In the genomic region with DNA sequence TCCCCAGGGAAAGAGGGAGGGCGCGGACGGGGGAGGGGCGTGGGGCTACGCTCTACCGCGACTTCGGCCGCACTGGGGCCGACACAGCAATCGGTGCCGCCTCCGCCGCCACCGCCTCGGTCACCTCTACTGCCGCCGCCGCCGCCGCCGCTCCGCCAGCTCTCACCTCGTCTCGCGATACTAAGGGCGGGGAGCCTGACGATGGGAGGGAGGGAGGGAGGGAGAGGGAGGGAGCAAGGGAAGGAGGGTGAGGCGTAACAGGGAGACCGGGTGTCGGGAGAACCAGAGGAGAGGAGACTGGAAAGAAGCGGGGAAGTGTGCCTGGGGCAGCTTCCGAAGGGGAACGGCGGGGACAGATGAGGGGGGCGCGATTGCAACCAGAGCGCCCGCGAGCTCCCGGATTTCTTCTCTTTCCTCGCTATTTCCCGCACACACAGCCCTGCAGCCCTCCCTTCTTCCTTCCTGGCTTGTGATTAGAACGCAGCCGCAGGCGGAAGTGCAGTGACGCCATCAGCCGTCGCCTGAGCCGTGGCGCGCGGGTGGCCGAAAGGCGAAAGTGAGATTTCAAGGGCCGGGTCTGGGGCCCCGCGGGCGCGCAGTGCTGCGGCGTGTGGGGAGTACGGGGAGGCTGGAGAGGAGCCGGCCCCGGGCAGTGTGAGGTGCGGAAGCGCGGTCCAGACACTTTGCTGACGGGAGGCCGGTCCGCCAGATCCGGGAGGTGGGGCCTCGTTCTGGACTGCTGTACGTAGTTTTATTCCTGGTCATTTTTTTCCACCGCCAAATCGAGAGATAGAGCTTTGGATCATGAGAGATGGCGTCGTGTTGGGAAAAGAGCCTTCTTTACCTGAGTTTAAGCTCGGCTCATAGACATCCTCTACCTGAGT, we compare ENCODE assay signal across 8 cellular contexts. TPM values are rescaled to one million over a fixed set of nuclear protein-coding genes. Genes with fewer than 3 reads are reported as not detected.
A peak's percentile ranks its signal among the peaks of the same experiment; 100 is the strongest.
DNase-seq lines count a peak whose midpoint lies in the region; ATAC-seq and TF ChIP-seq lines count a peak whose summit lies in the region.

A gene with protein sequence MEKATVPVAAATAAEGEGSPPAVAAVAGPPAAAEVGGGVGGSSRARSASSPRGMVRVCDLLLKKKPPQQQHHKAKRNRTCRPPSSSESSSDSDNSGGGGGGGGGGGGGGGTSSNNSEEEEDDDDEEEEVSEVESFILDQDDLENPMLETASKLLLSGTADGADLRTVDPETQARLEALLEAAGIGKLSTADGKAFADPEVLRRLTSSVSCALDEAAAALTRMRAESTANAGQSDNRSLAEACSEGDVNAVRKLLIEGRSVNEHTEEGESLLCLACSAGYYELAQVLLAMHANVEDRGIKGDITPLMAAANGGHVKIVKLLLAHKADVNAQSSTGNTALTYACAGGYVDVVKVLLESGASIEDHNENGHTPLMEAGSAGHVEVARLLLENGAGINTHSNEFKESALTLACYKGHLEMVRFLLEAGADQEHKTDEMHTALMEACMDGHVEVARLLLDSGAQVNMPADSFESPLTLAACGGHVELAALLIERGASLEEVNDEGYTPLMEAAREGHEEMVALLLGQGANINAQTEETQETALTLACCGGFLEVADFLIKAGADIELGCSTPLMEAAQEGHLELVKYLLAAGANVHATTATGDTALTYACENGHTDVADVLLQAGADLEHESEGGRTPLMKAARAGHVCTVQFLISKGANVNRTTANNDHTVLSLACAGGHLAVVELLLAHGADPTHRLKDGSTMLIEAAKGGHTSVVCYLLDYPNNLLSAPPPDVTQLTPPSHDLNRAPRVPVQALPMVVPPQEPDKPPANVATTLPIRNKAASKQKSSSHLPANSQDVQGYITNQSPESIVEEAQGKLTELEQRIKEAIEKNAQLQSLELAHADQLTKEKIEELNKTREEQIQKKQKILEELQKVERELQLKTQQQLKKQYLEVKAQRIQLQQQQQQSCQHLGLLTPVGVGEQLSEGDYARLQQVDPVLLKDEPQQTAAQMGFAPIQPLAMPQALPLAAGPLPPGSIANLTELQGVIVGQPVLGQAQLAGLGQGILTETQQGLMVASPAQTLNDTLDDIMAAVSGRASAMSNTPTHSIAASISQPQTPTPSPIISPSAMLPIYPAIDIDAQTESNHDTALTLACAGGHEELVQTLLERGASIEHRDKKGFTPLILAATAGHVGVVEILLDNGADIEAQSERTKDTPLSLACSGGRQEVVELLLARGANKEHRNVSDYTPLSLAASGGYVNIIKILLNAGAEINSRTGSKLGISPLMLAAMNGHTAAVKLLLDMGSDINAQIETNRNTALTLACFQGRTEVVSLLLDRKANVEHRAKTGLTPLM (N-terminal part only) (minus strand): TSS at position 131 of the 884 bp plus-strand sequence. CDS start 130 bp downstream, at position 1.

- H2AFZ ChIP-seq in osteoblast (ENCODE audit: low read length) = peak within 1 kb of the TSS; percentile 88

- peak within 1 kb of the TSS; percentile 97 to 99 for H3K27ac Mint-ChIP-seq in activated naive CD4-positive, alpha-beta T cell treated with anti-CD3 and anti-CD28 coated beads, Interleukin-2, amount 50 U/mL, for 72 hours

- peak; percentile 88 for DNase-seq in GM10248 (ENCODE audit: extremely low spot score)
- DNase-seq in NCI-H1092 (lab: John Stamatoyannopoulos, UW) = peak; percentile 87
- DNase-seq in activated naive CD4-positive, alpha-beta T cell treated with anti-CD3 and anti-CD28 coated beads, Interleukin-2, amount 50 U/mL, for 72 hours (ENCODE audit: low spot score in 2 of 2) = peak; percentile 88 to 92
- peak; percentile 92 for DNase-seq in glomerular visceral epithelial cell (ENCODE audit: extremely low spot score)
- DNase-seq in osteoblast (ENCODE audit: insufficient read length, low spot score, missing footprints) = peak; percentile 96
- peak; percentile 74 for DNase-seq in thoracic aorta (ENCODE audit: low spot score)

- H4K20me1 ChIP-seq in osteoblast (ENCODE audit: insufficient read depth, low read length) = peaks cover 16% of the 10 kb centered on the region

- H3K36me3 ChIP-seq in osteoblast (ENCODE audit: insufficient read depth, low read length) (no peaks in the 10 kb centered on the region), thoracic aorta (no peaks in the 10 kb centered on the region)

- ATAC-seq in HG02588 (IDR thresholded peaks at IDR 0.05; ENCODE audit: unreplicated experiment) = peak; percentile 82
- peak; percentile 83 for ATAC-seq in SK-N-SH treated with all-trans-retinoic acid at 6 μM for 48 hours
- ATAC-seq in activated naive CD4-positive, alpha-beta T cell treated with anti-CD3 and anti-CD28 coated beads, Interleukin-2, amount 50 U/mL, for 72 hours = peak; percentile 83 to 86
- peak; percentile 96 for ATAC-seq in thoracic aorta (ENCODE audit: insufficient number of reproducible peaks, low FRiP score, low read depth)

- H3K9me3 ChIP-seq in osteoblast (ENCODE audit: low read depth, low read length) = no peaks in the 10 kb centered on the region
- H3K9me3 ChIP-seq in thoracic aorta = no peaks in the 10 kb centered on the region

- CTCF ChIA-PET in GM10248 (lab: Yijun Ruan, JAX) = interaction anchor here (1.0 to 2.9 kb wide), 7 partner anchors 10 to 192 kb away, joined by 3 to 20 read pairs (median 4); no protein-coding TSS in a partner anchor

- POLR2A ChIA-PET in GM10248 (lab: Yijun Ruan, JAX) = interaction anchor here (0.5 to 1.2 kb wide), 4 partner anchors 12 to 1098 kb away, joined by 3 to 7 read pairs (median 4); partner anchors contain the start of gene COX18

- peaks cover 32 to 41% of the 10 kb centered on the region in 2 donors for H3K36me3 Mint-ChIP-seq in activated naive CD4-positive, alpha-beta T cell treated with anti-CD3 and anti-CD28 coated beads, Interleukin-2, amount 50 U/mL, for 72 hours

- no peaks in the 10 kb centered on the region for H3K9me3 Mint-ChIP-seq in activated naive CD4-positive, alpha-beta T cell treated with anti-CD3 and anti-CD28 coated beads, Interleukin-2, amount 50 U/mL, for 72 hours

- no peaks in the 10 kb centered on the region for H3K27me3 ChIP-seq in osteoblast (ENCODE audit: insufficient read depth, low read length)
- no peaks in the 10 kb centered on the region for H3K27me3 ChIP-seq in thoracic aorta (replicated peaks; ENCODE audit: insufficient read depth)

- H3K4me2 ChIP-seq in osteoblast (ENCODE audit: insufficient read depth, low read length) = peak within 1 kb of the TSS; percentile 96

- H3K27ac ChIP-seq in osteoblast (ENCODE audit: low read depth, low read length) = peak within 1 kb of the TSS; percentile 89
- H3K27ac ChIP-seq in thoracic aorta = peak within 1 kb of the TSS; percentile 89 to 98

- H3K4me3 ChIP-seq in osteoblast (ENCODE audit: insufficient read depth, low read length) = peak within 1 kb of the TSS; percentile 92
- peak within 1 kb of the TSS; percentile 79 for H3K4me3 ChIP-seq in thoracic aorta

- H3K79me2 ChIP-seq in osteoblast (ENCODE audit: insufficient read depth, low read length) = peaks cover 70% of the 10 kb centered on the region

- peaks cover 22% of the 10 kb centered on the region for H3K4me1 ChIP-seq in osteoblast (ENCODE audit: insufficient read depth, low read length)
- H3K4me1 ChIP-seq in thoracic aorta (ENCODE audit: control insufficient read depth in 1 of 2, low read depth in 2 of 2) = peaks cover 25 to 45% of the 10 kb centered on the region in 2 donors

- TF ChIP-seq CTCF in GM10248 (IDR thresholded peaks at IDR 0.05; ENCODE audit: control extremely low read depth, extremely low read depth, low read depth, missing control alignments) (no peak), osteoblast (IDR thresholded peaks at IDR 0.05; ENCODE audit: extremely low read depth, low read depth, low read length) (no peak), thoracic aorta (IDR thresholded peaks at IDR 0.05) (peak; percentile 46)

TF ChIP-seq in SK-N-SH treated with all-trans-retinoic acid at 6 μM for 48 hours, 23 proteins besides CTCF, POLR2A, EP300 and RAD21 (continues in another document):
- TF ChIP-seq ZNF70 (CRISPR knock-in tag; IDR thresholded peaks at IDR 0.05) (no peak), RARB (CRISPR knock-in tag; IDR thresholded peaks at IDR 0.05) (peak; percentile 34; the same call in 1 of the 2 replicates), OSR1 (CRISPR knock-in tag; IDR thresholded peaks at IDR 0.05) (no peak)
- TF ChIP-seq, protein P1, sequence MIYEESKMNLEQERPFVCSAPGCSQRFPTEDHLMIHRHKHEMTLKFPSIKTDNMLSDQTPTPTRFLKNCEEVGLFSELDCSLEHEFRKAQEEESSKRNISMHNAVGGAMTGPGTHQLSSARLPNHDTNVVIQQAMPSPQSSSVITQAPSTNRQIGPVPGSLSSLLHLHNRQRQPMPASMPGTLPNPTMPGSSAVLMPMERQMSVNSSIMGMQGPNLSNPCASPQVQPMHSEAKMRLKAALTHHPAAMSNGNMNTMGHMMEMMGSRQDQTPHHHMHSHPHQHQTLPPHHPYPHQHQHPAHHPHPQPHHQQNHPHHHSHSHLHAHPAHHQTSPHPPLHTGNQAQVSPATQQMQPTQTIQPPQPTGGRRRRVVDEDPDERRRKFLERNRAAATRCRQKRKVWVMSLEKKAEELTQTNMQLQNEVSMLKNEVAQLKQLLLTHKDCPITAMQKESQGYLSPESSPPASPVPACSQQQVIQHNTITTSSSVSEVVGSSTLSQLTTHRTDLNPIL (CRISPR knock-in tag; IDR thresholded peaks at IDR 0.05; ENCODE audit: low read depth) = peak; percentile 69; the same call in 1 of the 2 replicates
- TF ChIP-seq, protein P2, sequence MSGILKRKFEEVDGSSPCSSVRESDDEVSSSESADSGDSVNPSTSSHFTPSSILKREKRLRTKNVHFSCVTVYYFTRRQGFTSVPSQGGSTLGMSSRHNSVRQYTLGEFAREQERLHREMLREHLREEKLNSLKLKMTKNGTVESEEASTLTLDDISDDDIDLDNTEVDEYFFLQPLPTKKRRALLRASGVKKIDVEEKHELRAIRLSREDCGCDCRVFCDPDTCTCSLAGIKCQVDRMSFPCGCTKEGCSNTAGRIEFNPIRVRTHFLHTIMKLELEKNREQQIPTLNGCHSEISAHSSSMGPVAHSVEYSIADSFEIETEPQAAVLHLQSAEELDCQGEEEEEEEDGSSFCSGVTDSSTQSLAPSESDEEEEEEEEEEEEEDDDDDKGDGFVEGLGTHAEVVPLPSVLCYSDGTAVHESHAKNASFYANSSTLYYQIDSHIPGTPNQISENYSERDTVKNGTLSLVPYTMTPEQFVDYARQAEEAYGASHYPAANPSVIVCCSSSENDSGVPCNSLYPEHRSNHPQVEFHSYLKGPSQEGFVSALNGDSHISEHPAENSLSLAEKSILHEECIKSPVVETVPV (CRISPR knock-in tag; IDR thresholded peaks at IDR 0.05) = peak; percentile 77; the same call in 1 of the 2 replicates

RNA-seq across cellular contexts. Expression of the gene that starts here (rescaled TPM):
- 10 to 100 TPM; 39.1 to 73.9 TPM for total RNA-seq in activated naive CD4-positive, alpha-beta T cell treated with anti-CD3 and anti-CD28 coated beads, Interleukin-2, amount 50 U/mL, for 72 hours
- total RNA-seq in osteoblast (49.9 and 53.0 TPM in 2 replicates), thoracic aorta (10 to 100 TPM; 49.3 to 58.8 TPM)

Comparison
In these comparisons a context has a peak if more than half of its experiments do, and no peak if none do; other contexts are left out.
1. Peak in every context shown above with its lines: DNase-seq, ATAC-seq, H3K4me3 ChIP-seq and H3K27ac ChIP-seq.